ENCODE assay signal across 28 cellular contexts in genomic region chr11:130871616-130872015, GRCh38. TPM values are rescaled to one million over a fixed set of nuclear protein-coding genes. Genes with fewer than 3 reads are reported as not detected.
DNase-seq lines count a peak whose midpoint lies in the region; ATAC-seq, FAIRE-seq and TF ChIP-seq lines count a peak whose summit lies in the region.
"Had no signal": no experiment of that assay in that cellular context is flagged by ENCODE, and none has a peak within 500 bp of the region (broad histone marks: within the 10 kb centered on the region; RNA-seq: fewer than 3 reads in every experiment).

No MANE protein-coding gene starts in this region.

- no peak for TF ChIP-seq POLR2A in upper lobe of left lung (IDR thresholded peaks at IDR 0.05)

- TF ChIP-seq CTCF in RWPE2 (IDR thresholded peaks at IDR 0.05; ENCODE audit: poor library complexity, severe bottlenecking): no peak
- TF ChIP-seq CTCF in keratinocyte (optimal IDR thresholded peaks at IDR 0.05 in 1 of 3, IDR thresholded peaks at IDR 0.05 in 1 of 3, conservative IDR thresholded peaks at IDR 0.05 in 1 of 3; ENCODE audit: extremely low read depth in 1 of 3, insufficient read depth in 2 of 3, low read length in 3 of 3): no peak
- TF ChIP-seq CTCF in upper lobe of left lung (IDR thresholded peaks at IDR 0.05): no peak

- ATAC-seq in RWPE2 (ENCODE audit: low read depth): peak; percentile 69
- ATAC-seq in GM19395 (IDR thresholded peaks at IDR 0.05; ENCODE audit: unreplicated experiment): no peak
- ATAC-seq in upper lobe of left lung (ENCODE audit: low FRiP score in 2 of 2): no peak
- ATAC-seq: GM12878; HepG2; SK-N-SH treated with all-trans-retinoic acid at 6 μM for 48 hours; stimulated activated memory B cell treated with anti-CD40 and anti-IgM and Interleukin-4, amounts not matched to agents 10 μg/mL and 1 μg/mL and 100 μg/mL, for 72 hours had no signal

- DNase-seq in RWPE2 (ENCODE audit: low spot score): no peak
- DNase-seq in astrocyte of the hippocampus (ENCODE audit: low read depth, low spot score): peak; percentile 60
- DNase-seq in keratinocyte (ENCODE audit: low read depth, low spot score): no peak
- DNase-seq in retina: no peak
- DNase-seq in upper lobe of left lung: no peak
- DNase-seq: activated CD4-positive, alpha-beta T cell treated with anti-CD3 and anti-CD28 coated beads for 4 hours; activated naive CD4-positive, alpha-beta T cell treated with anti-CD3 and anti-CD28 coated beads for 36 hours; activated T-cell treated with anti-CD3 and anti-CD28 coated beads, Interleukin-2, amount 50 U/mL, for 24 hours; amniotic stem cell; effector CD4-positive, alpha-beta T cell; erythroblast; foreskin melanocyte; H9; hypothalamus; NCI-H1092 treated with DMSO at 0.1 percent for 48 hours; NCI-H2029; NCI-H2227 treated with DMSO at 0.1 percent for 48 hours; NCI-H69 had no signal

- H3K27ac ChIP-seq in RWPE2 (ENCODE audit: poor library complexity, severe bottlenecking) (no peak overlapping the region), keratinocyte (ENCODE audit: control insufficient read depth, insufficient read depth, low read length) (peak overlapping the region; percentile 6), skeletal muscle tissue (ENCODE audit: low read depth, low read length) (peak overlapping the region; percentile 82), upper lobe of left lung (no peak overlapping the region)
- H3K27ac ChIP-seq: neutrophil, prostate gland had no signal

- H3K4me1 ChIP-seq in RWPE2 (ENCODE audit: insufficient read depth, poor library complexity, severe bottlenecking): peaks cover 33% of the 10 kb centered on the region
- peaks cover 31% of the 10 kb centered on the region for H3K4me1 ChIP-seq in keratinocyte (ENCODE audit: control insufficient read depth, extremely low read depth, insufficient read depth, low read length)
- peaks cover 37 to 49% (median 42%) of the 10 kb centered on the region in 3 donors for H3K4me1 ChIP-seq in skeletal muscle tissue (ENCODE audit: control insufficient read depth in 3 of 3, insufficient read depth in 3 of 3, low read length in 3 of 3)
- H3K4me1 ChIP-seq in upper lobe of left lung: no peaks in the 10 kb centered on the region
- H3K4me1 ChIP-seq: prostate gland had no signal

- H3K4me3 ChIP-seq in RWPE2 (ENCODE audit: severe bottlenecking) (no peak overlapping the region), keratinocyte (ENCODE audit: control insufficient read depth in 2 of 3, extremely low read depth in 1 of 3, insufficient read depth in 2 of 3, low read depth in 1 of 3, low read length in 3 of 3) (no peak overlapping the region), skeletal muscle tissue (ENCODE audit: low read length in 3 of 3) (no peak overlapping the region), upper lobe of left lung (no peak overlapping the region)
- H3K4me3 ChIP-seq: GM12878, lung, prostate gland, tibial nerve had no signal

- FAIRE-seq in keratinocyte (lab: Jason Lieb, UNC): peak; percentile 80
- FAIRE-seq: GM12878, HepG2 had no signal

- H3K9me1 ChIP-seq in keratinocyte (ENCODE audit: control insufficient read depth, extremely low read depth, insufficient read depth, low read length): peaks cover 4% of the 10 kb centered on the region

- no peak overlapping the region for H3K9ac ChIP-seq in keratinocyte (ENCODE audit: control insufficient read depth, extremely low read depth, insufficient read depth, low read length)
- peak overlapping the region in 1 of 3 donors; percentile 58 for H3K9ac ChIP-seq in skeletal muscle tissue (ENCODE audit: low read depth in 1 of 3, low read length in 3 of 3)

- no peak overlapping the region for H2AFZ ChIP-seq in keratinocyte (ENCODE audit: control insufficient read depth, low read length)

- no peak overlapping the region for H3K4me2 ChIP-seq in keratinocyte (ENCODE audit: control insufficient read depth, extremely low read depth, insufficient read depth, low read depth, low read length)

- H3K36me3 ChIP-seq in RWPE2 (ENCODE audit: low read depth) (peaks cover 25% of the 10 kb centered on the region), keratinocyte (ENCODE audit: control insufficient read depth in 2 of 2, extremely low read depth in 1 of 2, insufficient read depth in 2 of 2, low read length in 2 of 2) (peaks cover 12% of the 10 kb centered on the region in 2 experiments), skeletal muscle tissue (ENCODE audit: control insufficient read depth in 3 of 3, insufficient read depth in 3 of 3, low read length in 3 of 3) (peaks cover 0 to 22% (median 11%) of the 10 kb centered on the region in 3 donors), upper lobe of left lung (peaks cover 0 to 49% (median 31%) of the 10 kb centered on the region in 4 donors)
- H3K36me3 ChIP-seq: prostate gland had no signal

- TF ChIP-seq EP300 in upper lobe of left lung (IDR thresholded peaks at IDR 0.05): no peak

- WGBS in upper lobe of left lung, 2 donors: 58 to 69% methylated on average over 2 of the region's 2 CpGs

- H4K20me1 ChIP-seq in keratinocyte (ENCODE audit: control insufficient read depth, extremely low read depth, insufficient read depth, low read length): no peaks in the 10 kb centered on the region

- dilution Hi-C loops in keratinocyte (cut with MboI; ENCODE audit: extremely low pct_ligation_motif_present, low sequenced_read_pairs): no loop called here

- H3K27me3 ChIP-seq in RWPE2 (ENCODE audit: insufficient read depth, poor library complexity, severe bottlenecking) (no peaks in the 10 kb centered on the region), keratinocyte (ENCODE audit: control insufficient read depth, extremely low read depth, insufficient read depth, low read length) (no peaks in the 10 kb centered on the region), skeletal muscle tissue (ENCODE audit: control insufficient read depth in 3 of 3, insufficient read depth in 3 of 3, low read length in 3 of 3) (no peaks in the 10 kb centered on the region), upper lobe of left lung (no peaks in the 10 kb centered on the region)
- H3K27me3 ChIP-seq: neutrophil, tibial nerve had no signal

- no peaks in the 10 kb centered on the region for H3K79me2 ChIP-seq in keratinocyte (ENCODE audit: control insufficient read depth, insufficient read depth, low read length)

- H3K9me3 ChIP-seq in RWPE2 (ENCODE audit: severe bottlenecking) (no peaks in the 10 kb centered on the region), keratinocyte (ENCODE audit: control insufficient read depth, low read depth, low read length) (no peaks in the 10 kb centered on the region), skeletal muscle tissue (ENCODE audit: control insufficient read depth in 3 of 3, low read length in 3 of 3) (no peaks in the 10 kb centered on the region), upper lobe of left lung (no peaks in the 10 kb centered on the region)
- H3K9me3 ChIP-seq: neutrophil, prostate gland, tibial nerve had no signal

RNA-seq across cellular contexts. Expression of gene SNX19, which starts 44.7 kb away (rescaled TPM):
- 25.7 to 44.0 TPM (median 29.1 TPM) in 3 replicates for polyA plus RNA-seq in keratinocyte
- polyA plus RNA-seq in keratinocyte (2011; ENCODE audit: low read depth): 11.2 TPM
- 18.5 and 26.2 TPM in 2 replicates for polyA plus RNA-seq in keratinocyte (2011; cell fraction: cytosol; rRNA removed)
- polyA plus RNA-seq in keratinocyte (2011; cell fraction: nucleus; rRNA removed): 83.1 and 92.1 TPM in 2 replicates
- polyA plus RNA-seq in keratinocyte (2012; ENCODE audit: low replicate concordance): 20.9 and 29.7 TPM in 2 replicates
- polyA minus RNA-seq in keratinocyte: 125 to 158 TPM (median 138 TPM) in 3 replicates
- polyA minus RNA-seq in keratinocyte (2011; cell fraction: cytosol; rRNA and poly(A)+ RNA removed): 33.6 TPM
- 124 and 198 TPM in 2 replicates for polyA minus RNA-seq in keratinocyte (2011; cell fraction: nucleus; rRNA and poly(A)+ RNA removed)
- total RNA-seq in skeletal muscle tissue (31.3 TPM), upper lobe of left lung (100 to 1,000 TPM in 1 of 6 donors, 10 to 100 TPM in 5; 46.4 to 112 (median 80.0) TPM)

Comparison
In these comparisons a context has a peak if more than half of its experiments do, and no peak if none do; other contexts are left out.
1. H3K27ac ChIP-seq: peak in keratinocyte (single experiment) and skeletal muscle tissue (single experiment); none in RWPE2 (single experiment) and upper lobe of left lung (0 of 4).